In genomic region chr5:164214698-164215097, GRCh38 we compare ENCODE assay signal across 1 cellular context.
TF ChIP-seq lines count a peak whose summit lies in the region.

No MANE protein-coding gene starts in this region.

TF ChIP-seq in K562, 482 proteins besides CTCF, POLR2A, EP300 and RAD21 (continued from another document):
- TF ChIP-seq, protein P1, sequence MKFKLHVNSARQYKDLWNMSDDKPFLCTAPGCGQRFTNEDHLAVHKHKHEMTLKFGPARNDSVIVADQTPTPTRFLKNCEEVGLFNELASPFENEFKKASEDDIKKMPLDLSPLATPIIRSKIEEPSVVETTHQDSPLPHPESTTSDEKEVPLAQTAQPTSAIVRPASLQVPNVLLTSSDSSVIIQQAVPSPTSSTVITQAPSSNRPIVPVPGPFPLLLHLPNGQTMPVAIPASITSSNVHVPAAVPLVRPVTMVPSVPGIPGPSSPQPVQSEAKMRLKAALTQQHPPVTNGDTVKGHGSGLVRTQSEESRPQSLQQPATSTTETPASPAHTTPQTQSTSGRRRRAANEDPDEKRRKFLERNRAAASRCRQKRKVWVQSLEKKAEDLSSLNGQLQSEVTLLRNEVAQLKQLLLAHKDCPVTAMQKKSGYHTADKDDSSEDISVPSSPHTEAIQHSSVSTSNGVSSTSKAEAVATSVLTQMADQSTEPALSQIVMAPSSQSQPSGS (CRISPR knock-in tag; IDR thresholded peaks at IDR 0.05): no peak
- TF ChIP-seq PTRF (tag; IDR thresholded peaks at IDR 0.05): no peak
- TF ChIP-seq NCOR1 (IDR thresholded peaks at IDR 0.05): no peak
- no peak for TF ChIP-seq ELF4 (CRISPR knock-in tag; IDR thresholded peaks at IDR 0.05)
- no peak for TF ChIP-seq KLF1 (tag; IDR thresholded peaks at IDR 0.05)
- TF ChIP-seq, protein P2, sequence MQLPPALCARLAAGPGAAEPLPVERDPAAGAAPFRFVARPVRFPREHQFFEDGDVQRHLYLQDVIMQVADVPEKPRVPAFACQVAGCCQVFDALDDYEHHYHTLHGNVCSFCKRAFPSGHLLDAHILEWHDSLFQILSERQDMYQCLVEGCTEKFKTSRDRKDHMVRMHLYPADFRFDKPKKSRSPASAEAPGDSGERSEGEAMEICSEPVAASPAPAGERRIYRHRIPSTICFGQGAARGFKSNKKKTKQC (CRISPR knock-in tag; IDR thresholded peaks at IDR 0.05): no peak
